22 cellular contexts compared by ENCODE assay signal in genomic region chr9:87237337-87237736, GRCh38.
"Had no signal": no experiment of that assay in that cellular context is flagged by ENCODE, and none has a peak within 500 bp of the region (broad histone marks: within the 10 kb centered on the region; RNA-seq: fewer than 3 reads in every experiment).

No MANE protein-coding gene starts in this region.

- H3K27ac ChIP-seq: SJSA1 had no signal

- H3K9me3 Mint-ChIP-seq: activated CD4-positive, alpha-beta T cell treated with anti-CD3 and anti-CD28 coated beads, Interleukin-2, amount 10 ng/mL, durations not matched to agents 24 days and 14 days; activated naive CD8-positive, alpha-beta T cell treated with anti-CD3 and anti-CD28 coated beads, Interleukin-2, amount 50 U/mL, for 24 hours; activated T-cell treated with anti-CD3 and anti-CD28 coated beads, Interleukin-2, amount 50 U/mL, for 24 hours had no signal

- H3K27me3 Mint-ChIP-seq: activated B cell treated with CpG ODN at 0.5 μM for 24 hours; activated CD4-positive, alpha-beta T cell treated with anti-CD3 and anti-CD28 coated beads, Interleukin-2, amount 10 ng/mL, durations not matched to agents 24 days and 14 days; activated CD8-positive, alpha-beta memory T cell treated with anti-CD3 and anti-CD28 coated beads, Interleukin-2, amount 10 ng/mL, durations not matched to agents 7 days and 5 days had no signal

- H3K27ac Mint-ChIP-seq: activated B cell treated with CpG ODN at 0.5 μM for 24 hours; activated CD4-positive, alpha-beta T cell treated with anti-CD3 and anti-CD28 coated beads, Interleukin-2, amount 10 ng/mL, durations not matched to agents 24 days and 14 days; activated CD8-positive, alpha-beta memory T cell treated with anti-CD3 and anti-CD28 coated beads, Interleukin-2, amount 10 ng/mL, durations not matched to agents 7 days and 5 days; activated naive CD4-positive, alpha-beta T cell treated with anti-CD3 and anti-CD28 coated beads, Interleukin-2, amount 50 U/mL, for 72 hours; activated naive CD8-positive, alpha-beta T cell treated with anti-CD3 and anti-CD28 coated beads, Interleukin-2, amount 50 U/mL, for 24 hours; activated T-cell treated with anti-CD3 and anti-CD28 coated beads, Interleukin-2, amount 50 U/mL, for 24 hours; T-cell had no signal

- H3K4me3 Mint-ChIP-seq: activated B cell treated with CpG ODN at 0.5 μM for 24 hours; activated CD4-positive, alpha-beta T cell treated with anti-CD3 and anti-CD28 coated beads, Interleukin-2, amount 10 ng/mL, durations not matched to agents 24 days and 14 days; activated CD8-positive, alpha-beta memory T cell treated with anti-CD3 and anti-CD28 coated beads, Interleukin-2, amount 10 ng/mL, durations not matched to agents 7 days and 5 days; activated naive CD8-positive, alpha-beta T cell treated with anti-CD3 and anti-CD28 coated beads, Interleukin-2, amount 50 U/mL, for 24 hours; activated T-cell treated with anti-CD3 and anti-CD28 coated beads, Interleukin-2, amount 50 U/mL, for 24 hours; T-cell had no signal

- DNase-seq: activated B cell treated with CpG ODN at 0.5 μM for 24 hours; activated CD4-positive, alpha-beta T cell treated with anti-CD3 and anti-CD28 coated beads for 1 hour; activated CD4-positive, alpha-beta T cell treated with anti-CD3 and anti-CD28 coated beads, Interleukin-2, amount 10 ng/mL, durations not matched to agents 24 days and 14 days; activated CD4-positive, alpha-beta T cell treated with anti-CD3 and anti-CD28 coated beads, Interleukin-2, amount 50 U/mL, for 48 hours; activated CD8-positive, alpha-beta memory T cell treated with anti-CD3 and anti-CD28 coated beads, Interleukin-2, amount 10 ng/mL, durations not matched to agents 7 days and 5 days; activated effector memory CD4-positive, alpha-beta T cell treated with anti-CD3 and anti-CD28 coated beads, Interleukin-2, amount 50 U/mL, for 16 hours; activated naive CD4-positive, alpha-beta T cell treated with Interleukin-2 at 50 U/mL for 16 hours; activated naive CD8-positive, alpha-beta T cell treated with anti-CD3 and anti-CD28 coated beads, Interleukin-2, amount 50 U/mL, for 24 hours; activated T-cell treated with anti-CD3 and anti-CD28 coated beads, Interleukin-2, amount 50 U/mL, for 24 hours; MG63; MV-4-11; NCI-H1092 treated with DMSO at 0.1 percent for 48 hours; NCI-H1436; NCI-H1694 treated with DMSO at 0.1 percent for 48 hours; NCI-H2029 treated with DMSO at 0.1 percent for 48 hours; NCI-H510A treated with DMSO at 0.1 percent for 48 hours; SHP77; T-cell; T-helper 2 cell; T1000 had no signal

- H3K36me3 Mint-ChIP-seq: activated CD8-positive, alpha-beta memory T cell treated with anti-CD3 and anti-CD28 coated beads, Interleukin-2, amount 10 ng/mL, durations not matched to agents 7 days and 5 days; activated naive CD4-positive, alpha-beta T cell treated with anti-CD3 and anti-CD28 coated beads, Interleukin-2, amount 50 U/mL, for 72 hours; T-cell had no signal

- H3K9me3 ChIP-seq: SJSA1 had no signal

- H3K4me1 Mint-ChIP-seq: activated B cell treated with CpG ODN at 0.5 μM for 24 hours; activated CD4-positive, alpha-beta T cell treated with anti-CD3 and anti-CD28 coated beads, Interleukin-2, amount 10 ng/mL, durations not matched to agents 24 days and 14 days; activated CD8-positive, alpha-beta memory T cell treated with anti-CD3 and anti-CD28 coated beads, Interleukin-2, amount 10 ng/mL, durations not matched to agents 7 days and 5 days; activated naive CD8-positive, alpha-beta T cell treated with anti-CD3 and anti-CD28 coated beads, Interleukin-2, amount 50 U/mL, for 24 hours; T-cell had no signal

- H3K36me3 ChIP-seq: MG63, SJSA1 had no signal

- H3K4me3 ChIP-seq: MG63, SJSA1 had no signal

- H3K27me3 ChIP-seq: MG63, SJSA1 had no signal

- ATAC-seq: activated CD8-positive, alpha-beta memory T cell treated with anti-CD3 and anti-CD28 coated beads, Interleukin-2, amount 10 ng/mL, durations not matched to agents 7 days and 5 days; activated naive CD4-positive, alpha-beta T cell treated with anti-CD3 and anti-CD28 coated beads, Interleukin-2, amount 50 U/mL, for 72 hours; activated naive CD8-positive, alpha-beta T cell treated with anti-CD3 and anti-CD28 coated beads, Interleukin-2, amount 50 U/mL, for 24 hours; T-cell had no signal

- H3K4me1 ChIP-seq: SJSA1 had no signal
